9 cellular contexts compared by ENCODE assay signal in the genomic region with DNA sequence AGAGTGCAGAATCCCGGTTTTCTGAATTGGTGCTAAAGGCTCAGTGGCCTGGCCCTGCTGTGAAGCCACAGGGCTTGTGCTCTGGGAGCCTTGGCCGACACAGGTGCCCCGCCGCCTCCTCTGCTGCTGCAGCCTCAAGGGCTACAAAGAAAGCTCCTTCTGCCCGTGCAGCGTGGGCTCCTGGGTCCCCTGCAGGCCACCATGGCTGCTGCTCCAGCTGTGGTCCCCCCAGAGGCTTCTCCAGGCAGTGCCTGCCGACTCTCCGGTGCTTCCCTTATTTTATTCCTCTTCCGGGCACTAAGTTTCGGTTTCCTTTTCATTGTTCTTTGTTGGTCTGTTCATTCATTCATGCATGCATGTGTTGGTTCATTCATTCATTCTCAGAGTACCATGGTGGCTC. TPM values are rescaled to one million over a fixed set of nuclear protein-coding genes. Genes with fewer than 3 reads are reported as not detected.
DNase-seq lines count a peak whose midpoint lies in the region; ATAC-seq and TF ChIP-seq lines count a peak whose summit lies in the region.
"Had no signal": no experiment of that assay in that cellular context is flagged by ENCODE, and none has a peak within 500 bp of the region (broad histone marks: within the 10 kb centered on the region; RNA-seq: fewer than 3 reads in every experiment).

No MANE protein-coding gene starts in this region.

- H3K4me1 ChIP-seq in muscle layer of duodenum (ENCODE audit: control insufficient read depth in 1 of 2, insufficient read depth in 2 of 2, low read length in 2 of 2) (peaks cover 22 to 23% of the 10 kb centered on the region in 2 donors), sigmoid colon (peaks cover 0 to 25% (median 14%) of the 10 kb centered on the region in 4 donors)

- no peaks in the 10 kb centered on the region for H3K36me3 ChIP-seq in muscle layer of duodenum (ENCODE audit: control insufficient read depth in 1 of 2, insufficient read depth in 2 of 2, low read length in 2 of 2)
- H3K36me3 ChIP-seq in sigmoid colon: no peaks in the 10 kb centered on the region
- H3K36me3 ChIP-seq: SJSA1 had no signal

- DNase-seq in UCSD-AML1 (lab: John Stamatoyannopoulos, UW; ENCODE audit: unreplicated experiment): peak; percentile 33
- no peak for DNase-seq in glutamatergic neuron
- DNase-seq in HT-29 (ENCODE audit: low spot score): no peak
- DNase-seq in sigmoid colon: no peak

- H3K4me3 Mint-ChIP-seq in glutamatergic neuron (ENCODE audit: unreplicated experiment): no peak overlapping the region

- H3K4me3 ChIP-seq in muscle layer of duodenum (ENCODE audit: low read depth in 1 of 2, low read length in 2 of 2) (no peak overlapping the region), sigmoid colon (no peak overlapping the region)
- H3K4me3 ChIP-seq: SJSA1 had no signal

- TF ChIP-seq EP300 in sigmoid colon (IDR thresholded peaks at IDR 0.05): no peak

- H3K27ac Mint-ChIP-seq in glutamatergic neuron (ENCODE audit: unreplicated experiment): no peak overlapping the region

- no peaks in the 10 kb centered on the region for H3K27me3 ChIP-seq in muscle layer of duodenum (ENCODE audit: low read depth, low read length)
- no peaks in the 10 kb centered on the region for H3K27me3 ChIP-seq in sigmoid colon
- H3K27me3 ChIP-seq: SJSA1 had no signal

- no peaks in the 10 kb centered on the region for H3K36me3 Mint-ChIP-seq in glutamatergic neuron (ENCODE audit: unreplicated experiment)

- ATAC-seq in GM21786 (IDR thresholded peaks at IDR 0.05; ENCODE audit: unreplicated experiment): peak; percentile 59
- no peak for ATAC-seq in HG02798 (IDR thresholded peaks at IDR 0.05; ENCODE audit: poor library complexity, unreplicated experiment)

- intact Hi-C loops in sigmoid colon (cut with DNase I): no loop called here

- peak overlapping the region; percentile 36 for H3K27ac ChIP-seq in muscle layer of duodenum (ENCODE audit: low read length)
- peak overlapping the region in 1 of 4 donors; percentile 8 for H3K27ac ChIP-seq in sigmoid colon
- H3K27ac ChIP-seq: SJSA1 had no signal

- H3K9me3 ChIP-seq in muscle layer of duodenum (ENCODE audit: control insufficient read depth in 1 of 2, low read length in 2 of 2) (no peaks in the 10 kb centered on the region), sigmoid colon (no peaks in the 10 kb centered on the region)
- H3K9me3 ChIP-seq: SJSA1 had no signal

- peaks cover 37% of the 10 kb centered on the region for H3K4me1 Mint-ChIP-seq in glutamatergic neuron (ENCODE audit: low read depth, unreplicated experiment)

- 39 to 44% methylated on average over 10 of the region's 10 CpGs for WGBS in sigmoid colon, 2 donors

- peaks cover 8% of the 10 kb centered on the region for H3K27me3 Mint-ChIP-seq in glutamatergic neuron (ENCODE audit: unreplicated experiment)

- TF ChIP-seq POLR2A in sigmoid colon (IDR thresholded peaks at IDR 0.05): no peak

- H3K9me3 Mint-ChIP-seq in glutamatergic neuron (ENCODE audit: unreplicated experiment): peaks cover 12% of the 10 kb centered on the region

- TF ChIP-seq CTCF in GM12872 (IDR thresholded peaks at IDR 0.05; ENCODE audit: insufficient read depth, low read depth, low read length): peak; percentile 42
- no peak for TF ChIP-seq CTCF in glutamatergic neuron (IDR thresholded peaks at IDR 0.05; ENCODE audit: partially characterized antibody, unreplicated experiment)
- no peak for TF ChIP-seq CTCF in sigmoid colon (IDR thresholded peaks at IDR 0.05)

RNA-seq across cellular contexts. Expression of a gene that starts 53.1 kb away (rescaled TPM):
- total RNA-seq in glutamatergic neuron (ENCODE audit: unreplicated experiment) (163 TPM), sigmoid colon (10 to 100 TPM; 11.0 to 30.3 (median 15.9) TPM)
- total RNA-seq in HT-29 (2014; rRNA removed; shearing (Covaris generic)): 17.3 and 24.7 TPM in 2 replicates
- 10 to 100 TPM; 20.4 to 60.3 (median 40.7) TPM for polyA plus RNA-seq in sigmoid colon
